1 cellular context compared by ENCODE assay signal in the genomic region with DNA sequence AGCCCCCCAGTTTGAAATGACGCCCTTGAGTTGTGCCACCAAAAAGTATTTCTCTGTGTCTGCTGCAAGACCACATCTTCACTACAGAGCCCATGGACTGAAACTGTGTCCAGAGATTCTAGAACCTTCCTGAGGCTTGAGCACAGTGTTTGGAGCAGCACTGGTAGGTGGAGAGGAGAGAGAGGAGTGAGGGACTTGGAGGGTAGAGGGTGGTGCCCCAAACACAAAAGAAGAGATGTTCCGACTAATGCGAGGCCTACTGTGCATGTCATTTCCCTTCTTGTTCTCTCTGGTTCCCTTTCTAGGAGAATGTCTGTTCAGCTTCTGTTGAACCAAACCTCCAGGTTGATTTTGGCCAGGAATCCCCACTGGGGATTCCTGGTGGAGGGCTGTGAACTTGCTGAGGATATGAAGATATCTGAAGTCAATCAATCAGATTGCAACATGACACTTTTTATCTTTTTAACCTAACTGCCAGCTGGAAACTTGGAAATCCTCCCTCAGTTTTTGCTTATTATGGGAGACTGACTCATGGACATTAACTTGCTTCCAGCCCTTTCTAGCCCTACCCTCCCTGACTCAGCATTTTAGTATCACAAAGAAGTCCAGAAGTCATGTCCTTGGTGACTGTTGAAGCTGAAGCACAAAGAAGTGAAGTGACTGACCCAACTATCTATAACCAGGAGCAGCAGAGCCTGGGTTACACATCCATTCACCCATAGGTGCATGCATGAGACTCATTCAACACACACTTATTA.
TF ChIP-seq lines count a peak whose summit lies in the region.

No MANE protein-coding gene starts in this region.

TF ChIP-seq in K562, 482 proteins besides CTCF, POLR2A, EP300 and RAD21 (continued from another document and continues in another):
- TF ChIP-seq, protein P1, sequence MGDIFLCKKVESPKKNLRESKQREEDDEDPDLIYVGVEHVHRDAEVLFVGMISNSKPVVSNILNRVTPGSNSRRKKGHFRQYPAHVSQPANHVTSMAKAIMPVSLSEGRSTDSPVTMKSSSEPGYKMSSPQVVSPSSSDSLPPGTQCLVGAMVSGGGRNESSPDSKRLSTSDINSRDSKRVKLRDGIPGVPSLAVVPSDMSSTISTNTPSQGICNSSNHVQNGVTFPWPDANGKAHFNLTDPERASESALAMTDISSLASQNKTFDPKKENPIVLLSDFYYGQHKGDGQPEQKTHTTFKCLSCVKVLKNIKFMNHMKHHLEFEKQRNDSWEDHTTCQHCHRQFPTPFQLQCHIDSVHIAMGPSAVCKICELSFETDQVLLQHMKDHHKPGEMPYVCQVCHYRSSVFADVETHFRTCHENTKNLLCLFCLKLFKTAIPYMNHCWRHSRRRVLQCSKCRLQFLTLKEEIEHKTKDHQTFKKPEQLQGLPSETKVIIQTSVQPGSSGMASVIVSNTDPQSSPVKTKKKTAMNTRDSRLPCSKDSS (IDR thresholded peaks at IDR 0.05; ENCODE audit: low read depth, partially characterized antibody) = no peak
- TF ChIP-seq XRCC4 (IDR thresholded peaks at IDR 0.05; ENCODE audit: extremely low read depth, insufficient read depth, insufficient read length) (no peak), POLR2B (IDR thresholded peaks at IDR 0.05; ENCODE audit: low read depth, partially characterized antibody) (no peak), MAFF (IDR thresholded peaks at IDR 0.05; ENCODE audit: low read length) (peak; percentile 99), SMAD1 (IDR thresholded peaks at IDR 0.05; ENCODE audit: low read depth, low read length, partially characterized antibody) (no peak), FOXA1 (IDR thresholded peaks at IDR 0.05; ENCODE audit: borderline replicate concordance) (no peak), MAFG (tag; conservative IDR thresholded peaks at IDR 0.05) (peak; percentile 100), L3MBTL2 (IDR thresholded peaks at IDR 0.05) (peak; percentile 37; the same call in 1 of the 2 replicates)
- TF ChIP-seq, protein P2, sequence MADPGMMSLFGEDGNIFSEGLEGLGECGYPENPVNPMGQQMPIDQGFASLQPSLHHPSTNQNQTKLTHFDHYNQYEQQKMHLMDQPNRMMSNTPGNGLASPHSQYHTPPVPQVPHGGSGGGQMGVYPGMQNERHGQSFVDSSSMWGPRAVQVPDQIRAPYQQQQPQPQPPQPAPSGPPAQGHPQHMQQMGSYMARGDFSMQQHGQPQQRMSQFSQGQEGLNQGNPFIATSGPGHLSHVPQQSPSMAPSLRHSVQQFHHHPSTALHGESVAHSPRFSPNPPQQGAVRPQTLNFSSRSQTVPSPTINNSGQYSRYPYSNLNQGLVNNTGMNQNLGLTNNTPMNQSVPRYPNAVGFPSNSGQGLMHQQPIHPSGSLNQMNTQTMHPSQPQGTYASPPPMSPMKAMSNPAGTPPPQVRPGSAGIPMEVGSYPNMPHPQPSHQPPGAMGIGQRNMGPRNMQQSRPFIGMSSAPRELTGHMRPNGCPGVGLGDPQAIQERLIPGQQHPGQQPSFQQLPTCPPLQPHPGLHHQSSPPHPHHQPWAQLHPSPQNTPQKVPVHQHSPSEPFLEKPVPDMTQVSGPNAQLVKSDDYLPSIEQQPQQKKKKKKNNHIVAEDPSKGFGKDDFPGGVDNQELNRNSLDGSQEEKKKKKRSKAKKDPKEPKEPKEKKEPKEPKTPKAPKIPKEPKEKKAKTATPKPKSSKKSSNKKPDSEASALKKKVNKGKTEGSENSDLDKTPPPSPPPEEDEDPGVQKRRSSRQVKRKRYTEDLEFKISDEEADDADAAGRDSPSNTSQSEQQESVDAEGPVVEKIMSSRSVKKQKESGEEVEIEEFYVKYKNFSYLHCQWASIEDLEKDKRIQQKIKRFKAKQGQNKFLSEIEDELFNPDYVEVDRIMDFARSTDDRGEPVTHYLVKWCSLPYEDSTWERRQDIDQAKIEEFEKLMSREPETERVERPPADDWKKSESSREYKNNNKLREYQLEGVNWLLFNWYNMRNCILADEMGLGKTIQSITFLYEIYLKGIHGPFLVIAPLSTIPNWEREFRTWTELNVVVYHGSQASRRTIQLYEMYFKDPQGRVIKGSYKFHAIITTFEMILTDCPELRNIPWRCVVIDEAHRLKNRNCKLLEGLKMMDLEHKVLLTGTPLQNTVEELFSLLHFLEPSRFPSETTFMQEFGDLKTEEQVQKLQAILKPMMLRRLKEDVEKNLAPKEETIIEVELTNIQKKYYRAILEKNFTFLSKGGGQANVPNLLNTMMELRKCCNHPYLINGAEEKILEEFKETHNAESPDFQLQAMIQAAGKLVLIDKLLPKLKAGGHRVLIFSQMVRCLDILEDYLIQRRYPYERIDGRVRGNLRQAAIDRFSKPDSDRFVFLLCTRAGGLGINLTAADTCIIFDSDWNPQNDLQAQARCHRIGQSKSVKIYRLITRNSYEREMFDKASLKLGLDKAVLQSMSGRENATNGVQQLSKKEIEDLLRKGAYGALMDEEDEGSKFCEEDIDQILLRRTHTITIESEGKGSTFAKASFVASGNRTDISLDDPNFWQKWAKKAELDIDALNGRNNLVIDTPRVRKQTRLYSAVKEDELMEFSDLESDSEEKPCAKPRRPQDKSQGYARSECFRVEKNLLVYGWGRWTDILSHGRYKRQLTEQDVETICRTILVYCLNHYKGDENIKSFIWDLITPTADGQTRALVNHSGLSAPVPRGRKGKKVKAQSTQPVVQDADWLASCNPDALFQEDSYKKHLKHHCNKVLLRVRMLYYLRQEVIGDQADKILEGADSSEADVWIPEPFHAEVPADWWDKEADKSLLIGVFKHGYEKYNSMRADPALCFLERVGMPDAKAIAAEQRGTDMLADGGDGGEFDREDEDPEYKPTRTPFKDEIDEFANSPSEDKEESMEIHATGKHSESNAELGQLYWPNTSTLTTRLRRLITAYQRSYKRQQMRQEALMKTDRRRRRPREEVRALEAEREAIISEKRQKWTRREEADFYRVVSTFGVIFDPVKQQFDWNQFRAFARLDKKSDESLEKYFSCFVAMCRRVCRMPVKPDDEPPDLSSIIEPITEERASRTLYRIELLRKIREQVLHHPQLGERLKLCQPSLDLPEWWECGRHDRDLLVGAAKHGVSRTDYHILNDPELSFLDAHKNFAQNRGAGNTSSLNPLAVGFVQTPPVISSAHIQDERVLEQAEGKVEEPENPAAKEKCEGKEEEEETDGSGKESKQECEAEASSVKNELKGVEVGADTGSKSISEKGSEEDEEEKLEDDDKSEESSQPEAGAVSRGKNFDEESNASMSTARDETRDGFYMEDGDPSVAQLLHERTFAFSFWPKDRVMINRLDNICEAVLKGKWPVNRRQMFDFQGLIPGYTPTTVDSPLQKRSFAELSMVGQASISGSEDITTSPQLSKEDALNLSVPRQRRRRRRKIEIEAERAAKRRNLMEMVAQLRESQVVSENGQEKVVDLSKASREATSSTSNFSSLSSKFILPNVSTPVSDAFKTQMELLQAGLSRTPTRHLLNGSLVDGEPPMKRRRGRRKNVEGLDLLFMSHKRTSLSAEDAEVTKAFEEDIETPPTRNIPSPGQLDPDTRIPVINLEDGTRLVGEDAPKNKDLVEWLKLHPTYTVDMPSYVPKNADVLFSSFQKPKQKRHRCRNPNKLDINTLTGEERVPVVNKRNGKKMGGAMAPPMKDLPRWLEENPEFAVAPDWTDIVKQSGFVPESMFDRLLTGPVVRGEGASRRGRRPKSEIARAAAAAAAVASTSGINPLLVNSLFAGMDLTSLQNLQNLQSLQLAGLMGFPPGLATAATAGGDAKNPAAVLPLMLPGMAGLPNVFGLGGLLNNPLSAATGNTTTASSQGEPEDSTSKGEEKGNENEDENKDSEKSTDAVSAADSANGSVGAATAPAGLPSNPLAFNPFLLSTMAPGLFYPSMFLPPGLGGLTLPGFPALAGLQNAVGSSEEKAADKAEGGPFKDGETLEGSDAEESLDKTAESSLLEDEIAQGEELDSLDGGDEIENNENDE (IDR thresholded peaks at IDR 0.05; ENCODE audit: low read depth, low read length) = no peak
- TF ChIP-seq, protein P3, sequence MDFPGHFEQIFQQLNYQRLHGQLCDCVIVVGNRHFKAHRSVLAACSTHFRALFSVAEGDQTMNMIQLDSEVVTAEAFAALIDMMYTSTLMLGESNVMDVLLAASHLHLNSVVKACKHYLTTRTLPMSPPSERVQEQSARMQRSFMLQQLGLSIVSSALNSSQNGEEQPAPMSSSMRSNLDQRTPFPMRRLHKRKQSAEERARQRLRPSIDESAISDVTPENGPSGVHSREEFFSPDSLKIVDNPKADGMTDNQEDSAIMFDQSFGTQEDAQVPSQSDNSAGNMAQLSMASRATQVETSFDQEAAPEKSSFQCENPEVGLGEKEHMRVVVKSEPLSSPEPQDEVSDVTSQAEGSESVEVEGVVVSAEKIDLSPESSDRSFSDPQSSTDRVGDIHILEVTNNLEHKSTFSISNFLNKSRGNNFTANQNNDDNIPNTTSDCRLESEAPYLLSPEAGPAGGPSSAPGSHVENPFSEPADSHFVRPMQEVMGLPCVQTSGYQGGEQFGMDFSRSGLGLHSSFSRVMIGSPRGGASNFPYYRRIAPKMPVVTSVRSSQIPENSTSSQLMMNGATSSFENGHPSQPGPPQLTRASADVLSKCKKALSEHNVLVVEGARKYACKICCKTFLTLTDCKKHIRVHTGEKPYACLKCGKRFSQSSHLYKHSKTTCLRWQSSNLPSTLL (IDR thresholded peaks at IDR 0.05) = no peak
- TF ChIP-seq, protein P4, sequence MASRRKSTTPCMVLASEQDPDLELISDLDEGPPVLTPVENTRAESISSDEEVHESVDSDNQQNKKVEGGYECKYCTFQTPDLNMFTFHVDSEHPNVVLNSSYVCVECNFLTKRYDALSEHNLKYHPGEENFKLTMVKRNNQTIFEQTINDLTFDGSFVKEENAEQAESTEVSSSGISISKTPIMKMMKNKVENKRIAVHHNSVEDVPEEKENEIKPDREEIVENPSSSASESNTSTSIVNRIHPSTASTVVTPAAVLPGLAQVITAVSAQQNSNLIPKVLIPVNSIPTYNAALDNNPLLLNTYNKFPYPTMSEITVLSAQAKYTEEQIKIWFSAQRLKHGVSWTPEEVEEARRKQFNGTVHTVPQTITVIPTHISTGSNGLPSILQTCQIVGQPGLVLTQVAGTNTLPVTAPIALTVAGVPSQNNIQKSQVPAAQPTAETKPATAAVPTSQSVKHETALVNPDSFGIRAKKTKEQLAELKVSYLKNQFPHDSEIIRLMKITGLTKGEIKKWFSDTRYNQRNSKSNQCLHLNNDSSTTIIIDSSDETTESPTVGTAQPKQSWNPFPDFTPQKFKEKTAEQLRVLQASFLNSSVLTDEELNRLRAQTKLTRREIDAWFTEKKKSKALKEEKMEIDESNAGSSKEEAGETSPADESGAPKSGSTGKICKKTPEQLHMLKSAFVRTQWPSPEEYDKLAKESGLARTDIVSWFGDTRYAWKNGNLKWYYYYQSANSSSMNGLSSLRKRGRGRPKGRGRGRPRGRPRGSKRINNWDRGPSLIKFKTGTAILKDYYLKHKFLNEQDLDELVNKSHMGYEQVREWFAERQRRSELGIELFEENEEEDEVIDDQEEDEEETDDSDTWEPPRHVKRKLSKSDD (conservative IDR thresholded peaks at IDR 0.05; ENCODE audit: low read length) = no peak
- TF ChIP-seq, protein P5, sequence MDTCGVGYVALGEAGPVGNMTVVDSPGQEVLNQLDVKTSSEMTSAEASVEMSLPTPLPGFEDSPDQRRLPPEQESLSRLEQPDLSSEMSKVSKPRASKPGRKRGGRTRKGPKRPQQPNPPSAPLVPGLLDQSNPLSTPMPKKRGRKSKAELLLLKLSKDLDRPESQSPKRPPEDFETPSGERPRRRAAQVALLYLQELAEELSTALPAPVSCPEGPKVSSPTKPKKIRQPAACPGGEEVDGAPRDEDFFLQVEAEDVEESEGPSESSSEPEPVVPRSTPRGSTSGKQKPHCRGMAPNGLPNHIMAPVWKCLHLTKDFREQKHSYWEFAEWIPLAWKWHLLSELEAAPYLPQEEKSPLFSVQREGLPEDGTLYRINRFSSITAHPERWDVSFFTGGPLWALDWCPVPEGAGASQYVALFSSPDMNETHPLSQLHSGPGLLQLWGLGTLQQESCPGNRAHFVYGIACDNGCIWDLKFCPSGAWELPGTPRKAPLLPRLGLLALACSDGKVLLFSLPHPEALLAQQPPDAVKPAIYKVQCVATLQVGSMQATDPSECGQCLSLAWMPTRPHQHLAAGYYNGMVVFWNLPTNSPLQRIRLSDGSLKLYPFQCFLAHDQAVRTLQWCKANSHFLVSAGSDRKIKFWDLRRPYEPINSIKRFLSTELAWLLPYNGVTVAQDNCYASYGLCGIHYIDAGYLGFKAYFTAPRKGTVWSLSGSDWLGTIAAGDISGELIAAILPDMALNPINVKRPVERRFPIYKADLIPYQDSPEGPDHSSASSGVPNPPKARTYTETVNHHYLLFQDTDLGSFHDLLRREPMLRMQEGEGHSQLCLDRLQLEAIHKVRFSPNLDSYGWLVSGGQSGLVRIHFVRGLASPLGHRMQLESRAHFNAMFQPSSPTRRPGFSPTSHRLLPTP (IDR thresholded peaks at IDR 0.05; ENCODE audit: borderline replicate concordance, extremely low read depth, insufficient read length) = no peak
- TF ChIP-seq, protein P6, sequence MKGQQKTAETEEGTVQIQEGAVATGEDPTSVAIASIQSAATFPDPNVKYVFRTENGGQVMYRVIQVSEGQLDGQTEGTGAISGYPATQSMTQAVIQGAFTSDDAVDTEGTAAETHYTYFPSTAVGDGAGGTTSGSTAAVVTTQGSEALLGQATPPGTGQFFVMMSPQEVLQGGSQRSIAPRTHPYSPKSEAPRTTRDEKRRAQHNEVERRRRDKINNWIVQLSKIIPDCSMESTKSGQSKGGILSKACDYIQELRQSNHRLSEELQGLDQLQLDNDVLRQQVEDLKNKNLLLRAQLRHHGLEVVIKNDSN (CRISPR knock-in tag; IDR thresholded peaks at IDR 0.05) = no peak
- TF ChIP-seq, protein P7, sequence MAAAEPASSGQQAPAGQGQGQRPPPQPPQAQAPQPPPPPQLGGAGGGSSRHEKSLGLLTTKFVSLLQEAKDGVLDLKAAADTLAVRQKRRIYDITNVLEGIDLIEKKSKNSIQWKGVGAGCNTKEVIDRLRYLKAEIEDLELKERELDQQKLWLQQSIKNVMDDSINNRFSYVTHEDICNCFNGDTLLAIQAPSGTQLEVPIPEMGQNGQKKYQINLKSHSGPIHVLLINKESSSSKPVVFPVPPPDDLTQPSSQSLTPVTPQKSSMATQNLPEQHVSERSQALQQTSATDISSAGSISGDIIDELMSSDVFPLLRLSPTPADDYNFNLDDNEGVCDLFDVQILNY (CRISPR knock-in tag; IDR thresholded peaks at IDR 0.05) = no peak
- TF ChIP-seq, protein P8, sequence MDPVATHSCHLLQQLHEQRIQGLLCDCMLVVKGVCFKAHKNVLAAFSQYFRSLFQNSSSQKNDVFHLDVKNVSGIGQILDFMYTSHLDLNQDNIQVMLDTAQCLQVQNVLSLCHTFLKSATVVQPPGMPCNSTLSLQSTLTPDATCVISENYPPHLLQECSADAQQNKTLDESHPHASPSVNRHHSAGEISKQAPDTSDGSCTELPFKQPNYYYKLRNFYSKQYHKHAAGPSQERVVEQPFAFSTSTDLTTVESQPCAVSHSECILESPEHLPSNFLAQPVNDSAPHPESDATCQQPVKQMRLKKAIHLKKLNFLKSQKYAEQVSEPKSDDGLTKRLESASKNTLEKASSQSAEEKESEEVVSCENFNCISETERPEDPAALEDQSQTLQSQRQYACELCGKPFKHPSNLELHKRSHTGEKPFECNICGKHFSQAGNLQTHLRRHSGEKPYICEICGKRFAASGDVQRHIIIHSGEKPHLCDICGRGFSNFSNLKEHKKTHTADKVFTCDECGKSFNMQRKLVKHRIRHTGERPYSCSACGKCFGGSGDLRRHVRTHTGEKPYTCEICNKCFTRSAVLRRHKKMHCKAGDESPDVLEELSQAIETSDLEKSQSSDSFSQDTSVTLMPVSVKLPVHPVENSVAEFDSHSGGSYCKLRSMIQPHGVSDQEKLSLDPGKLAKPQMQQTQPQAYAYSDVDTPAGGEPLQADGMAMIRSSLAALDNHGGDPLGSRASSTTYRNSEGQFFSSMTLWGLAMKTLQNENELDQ (CRISPR knock-in tag; IDR thresholded peaks at IDR 0.05; ENCODE audit: borderline replicate concordance) = no peak
- TF ChIP-seq, protein P9, sequence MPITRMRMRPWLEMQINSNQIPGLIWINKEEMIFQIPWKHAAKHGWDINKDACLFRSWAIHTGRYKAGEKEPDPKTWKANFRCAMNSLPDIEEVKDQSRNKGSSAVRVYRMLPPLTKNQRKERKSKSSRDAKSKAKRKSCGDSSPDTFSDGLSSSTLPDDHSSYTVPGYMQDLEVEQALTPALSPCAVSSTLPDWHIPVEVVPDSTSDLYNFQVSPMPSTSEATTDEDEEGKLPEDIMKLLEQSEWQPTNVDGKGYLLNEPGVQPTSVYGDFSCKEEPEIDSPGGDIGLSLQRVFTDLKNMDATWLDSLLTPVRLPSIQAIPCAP (CRISPR knock-in tag; IDR thresholded peaks at IDR 0.05; ENCODE audit: borderline replicate concordance) = no peak
- TF ChIP-seq, protein P10, sequence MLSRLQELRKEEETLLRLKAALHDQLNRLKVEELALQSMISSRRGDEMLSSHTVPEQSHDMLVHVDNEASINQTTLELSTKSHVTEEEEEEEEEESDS (CRISPR knock-in tag; IDR thresholded peaks at IDR 0.05) = no peak
